In the genomic region with DNA sequence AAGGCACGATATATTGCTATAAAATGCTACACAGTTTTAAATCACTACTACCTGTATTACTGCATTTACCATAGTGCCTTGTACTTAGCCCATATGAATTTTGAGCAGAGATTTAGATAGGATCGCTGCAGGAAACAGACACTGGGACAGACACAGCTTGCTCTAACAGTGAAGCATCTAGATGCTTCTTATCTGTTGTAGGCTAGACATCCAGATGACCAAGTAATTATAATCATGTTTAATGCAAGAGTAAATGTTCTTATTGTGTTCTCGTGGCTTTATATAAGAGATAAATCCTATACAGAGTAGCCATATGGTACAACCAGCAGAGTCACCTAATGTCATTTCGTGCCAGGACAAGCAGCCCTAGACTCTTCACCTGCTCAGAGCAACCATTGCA, we compare ENCODE assay signal across 1 cellular context.
A peak's percentile ranks its signal among the peaks of the same experiment; 100 is the strongest.
TF ChIP-seq lines count a peak whose summit lies in the region.

No MANE protein-coding gene starts in this region.

TF ChIP-seq in SK-N-SH treated with all-trans-retinoic acid at 6 μM for 48 hours, 23 proteins besides CTCF, POLR2A, EP300 and RAD21 (continued from another document):
- peak; percentile 93 for TF ChIP-seq TSHZ2 (CRISPR knock-in tag; IDR thresholded peaks at IDR 0.05)
- TF ChIP-seq POU6F1 (CRISPR knock-in tag; IDR thresholded peaks at IDR 0.05; ENCODE audit: borderline replicate concordance, low read depth) = no peak
- TF ChIP-seq ZFP30 (CRISPR knock-in tag; IDR thresholded peaks at IDR 0.05) = no peak
- no peak for TF ChIP-seq OSR1 (CRISPR knock-in tag; IDR thresholded peaks at IDR 0.05)
- no peak; the same call in 1 of the 2 replicates for TF ChIP-seq ZNF8 (CRISPR knock-in tag; IDR thresholded peaks at IDR 0.05)
- TF ChIP-seq ARNTL (CRISPR knock-in tag; IDR thresholded peaks at IDR 0.05; ENCODE audit: borderline replicate concordance, low read depth) = no peak
- TF ChIP-seq CSRNP3 (CRISPR knock-in tag; IDR thresholded peaks at IDR 0.05) = peak; percentile 63; the same call in 1 of the 2 replicates
- peak; percentile 97 for TF ChIP-seq TCF4 (CRISPR knock-in tag; IDR thresholded peaks at IDR 0.05; ENCODE audit: borderline replicate concordance)
- TF ChIP-seq SNAI2 (CRISPR knock-in tag; IDR thresholded peaks at IDR 0.05) = no peak
